ENCODE assay signal across 1 cellular context in the genomic region with DNA sequence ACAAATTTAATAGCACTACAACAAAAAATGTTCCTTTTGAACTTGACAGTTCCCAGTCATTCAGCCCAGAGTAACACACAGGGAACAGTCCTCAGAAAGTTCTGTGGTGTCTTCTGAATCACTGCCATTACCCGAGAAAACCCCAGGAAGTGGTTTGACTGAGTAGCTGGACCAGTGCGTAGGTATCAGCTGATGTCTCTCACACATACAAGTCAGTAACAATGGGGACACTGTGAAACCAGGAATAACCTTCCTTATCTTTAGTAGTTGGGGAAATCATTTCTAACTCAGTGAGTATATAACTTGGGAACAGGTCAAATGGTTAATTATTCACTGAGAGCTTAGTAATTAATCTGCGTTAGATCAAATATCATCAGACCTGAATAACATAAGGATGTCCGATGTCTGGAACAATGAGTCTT.
TF ChIP-seq lines count a peak whose summit lies in the region.

No MANE protein-coding gene starts in this region.

TF ChIP-seq in GM23338, 12 proteins besides CTCF, POLR2A, EP300 and RAD21 (continued from another document):
- TF ChIP-seq, protein P1, sequence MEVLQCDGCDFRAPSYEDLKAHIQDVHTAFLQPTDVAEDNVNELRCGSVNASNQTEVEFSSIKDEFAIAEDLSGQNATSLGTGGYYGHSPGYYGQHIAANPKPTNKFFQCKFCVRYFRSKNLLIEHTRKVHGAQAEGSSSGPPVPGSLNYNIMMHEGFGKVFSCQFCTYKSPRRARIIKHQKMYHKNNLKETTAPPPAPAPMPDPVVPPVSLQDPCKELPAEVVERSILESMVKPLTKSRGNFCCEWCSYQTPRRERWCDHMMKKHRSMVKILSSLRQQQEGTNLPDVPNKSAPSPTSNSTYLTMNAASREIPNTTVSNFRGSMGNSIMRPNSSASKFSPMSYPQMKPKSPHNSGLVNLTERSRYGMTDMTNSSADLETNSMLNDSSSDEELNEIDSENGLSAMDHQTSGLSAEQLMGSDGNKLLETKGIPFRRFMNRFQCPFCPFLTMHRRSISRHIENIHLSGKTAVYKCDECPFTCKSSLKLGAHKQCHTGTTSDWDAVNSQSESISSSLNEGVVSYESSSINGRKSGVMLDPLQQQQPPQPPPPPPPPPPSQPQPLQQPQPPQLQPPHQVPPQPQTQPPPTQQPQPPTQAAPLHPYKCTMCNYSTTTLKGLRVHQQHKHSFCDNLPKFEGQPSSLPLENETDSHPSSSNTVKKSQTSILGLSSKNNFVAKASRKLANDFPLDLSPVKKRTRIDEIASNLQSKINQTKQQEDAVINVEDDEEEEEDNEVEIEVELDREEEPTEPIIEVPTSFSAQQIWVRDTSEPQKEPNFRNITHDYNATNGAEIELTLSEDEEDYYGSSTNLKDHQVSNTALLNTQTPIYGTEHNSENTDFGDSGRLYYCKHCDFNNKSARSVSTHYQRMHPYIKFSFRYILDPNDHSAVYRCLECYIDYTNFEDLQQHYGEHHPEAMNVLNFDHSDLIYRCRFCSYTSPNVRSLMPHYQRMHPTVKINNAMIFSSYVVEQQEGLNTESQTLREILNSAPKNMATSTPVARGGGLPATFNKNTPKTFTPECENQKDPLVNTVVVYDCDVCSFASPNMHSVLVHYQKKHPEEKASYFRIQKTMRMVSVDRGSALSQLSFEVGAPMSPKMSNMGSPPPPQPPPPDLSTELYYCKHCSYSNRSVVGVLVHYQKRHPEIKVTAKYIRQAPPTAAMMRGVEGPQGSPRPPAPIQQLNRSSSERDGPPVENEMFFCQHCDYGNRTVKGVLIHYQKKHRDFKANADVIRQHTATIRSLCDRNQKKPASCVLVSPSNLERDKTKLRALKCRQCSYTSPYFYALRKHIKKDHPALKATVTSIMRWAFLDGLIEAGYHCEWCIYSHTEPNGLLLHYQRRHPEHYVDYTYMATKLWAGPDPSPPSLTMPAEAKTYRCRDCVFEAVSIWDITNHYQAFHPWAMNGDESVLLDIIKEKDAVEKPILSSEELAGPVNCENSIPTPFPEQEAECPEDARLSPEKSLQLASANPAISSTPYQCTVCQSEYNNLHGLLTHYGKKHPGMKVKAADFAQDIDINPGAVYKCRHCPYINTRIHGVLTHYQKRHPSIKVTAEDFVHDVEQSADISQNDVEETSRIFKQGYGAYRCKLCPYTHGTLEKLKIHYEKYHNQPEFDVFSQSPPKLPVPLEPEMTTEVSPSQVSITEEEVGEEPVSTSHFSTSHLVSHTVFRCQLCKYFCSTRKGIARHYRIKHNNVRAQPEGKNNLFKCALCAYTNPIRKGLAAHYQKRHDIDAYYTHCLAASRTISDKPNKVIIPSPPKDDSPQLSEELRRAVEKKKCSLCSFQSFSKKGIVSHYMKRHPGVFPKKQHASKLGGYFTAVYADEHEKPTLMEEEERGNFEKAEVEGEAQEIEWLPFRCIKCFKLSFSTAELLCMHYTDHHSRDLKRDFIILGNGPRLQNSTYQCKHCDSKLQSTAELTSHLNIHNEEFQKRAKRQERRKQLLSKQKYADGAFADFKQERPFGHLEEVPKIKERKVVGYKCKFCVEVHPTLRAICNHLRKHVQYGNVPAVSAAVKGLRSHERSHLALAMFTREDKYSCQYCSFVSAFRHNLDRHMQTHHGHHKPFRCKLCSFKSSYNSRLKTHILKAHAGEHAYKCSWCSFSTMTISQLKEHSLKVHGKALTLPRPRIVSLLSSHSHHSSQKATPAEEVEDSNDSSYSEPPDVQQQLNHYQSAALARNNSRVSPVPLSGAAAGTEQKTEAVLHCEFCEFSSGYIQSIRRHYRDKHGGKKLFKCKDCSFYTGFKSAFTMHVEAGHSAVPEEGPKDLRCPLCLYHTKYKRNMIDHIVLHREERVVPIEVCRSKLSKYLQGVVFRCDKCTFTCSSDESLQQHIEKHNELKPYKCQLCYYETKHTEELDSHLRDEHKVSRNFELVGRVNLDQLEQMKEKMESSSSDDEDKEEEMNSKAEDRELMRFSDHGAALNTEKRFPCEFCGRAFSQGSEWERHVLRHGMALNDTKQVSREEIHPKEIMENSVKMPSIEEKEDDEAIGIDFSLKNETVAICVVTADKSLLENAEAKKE (CRISPR knock-in tag; IDR thresholded peaks at IDR 0.05) = no peak
- TF ChIP-seq ZNF114 (CRISPR knock-in tag; IDR thresholded peaks at IDR 0.05) (no peak), JUNB (IDR thresholded peaks at IDR 0.05; ENCODE audit: unreplicated experiment) (no peak)
- TF ChIP-seq, protein P2, sequence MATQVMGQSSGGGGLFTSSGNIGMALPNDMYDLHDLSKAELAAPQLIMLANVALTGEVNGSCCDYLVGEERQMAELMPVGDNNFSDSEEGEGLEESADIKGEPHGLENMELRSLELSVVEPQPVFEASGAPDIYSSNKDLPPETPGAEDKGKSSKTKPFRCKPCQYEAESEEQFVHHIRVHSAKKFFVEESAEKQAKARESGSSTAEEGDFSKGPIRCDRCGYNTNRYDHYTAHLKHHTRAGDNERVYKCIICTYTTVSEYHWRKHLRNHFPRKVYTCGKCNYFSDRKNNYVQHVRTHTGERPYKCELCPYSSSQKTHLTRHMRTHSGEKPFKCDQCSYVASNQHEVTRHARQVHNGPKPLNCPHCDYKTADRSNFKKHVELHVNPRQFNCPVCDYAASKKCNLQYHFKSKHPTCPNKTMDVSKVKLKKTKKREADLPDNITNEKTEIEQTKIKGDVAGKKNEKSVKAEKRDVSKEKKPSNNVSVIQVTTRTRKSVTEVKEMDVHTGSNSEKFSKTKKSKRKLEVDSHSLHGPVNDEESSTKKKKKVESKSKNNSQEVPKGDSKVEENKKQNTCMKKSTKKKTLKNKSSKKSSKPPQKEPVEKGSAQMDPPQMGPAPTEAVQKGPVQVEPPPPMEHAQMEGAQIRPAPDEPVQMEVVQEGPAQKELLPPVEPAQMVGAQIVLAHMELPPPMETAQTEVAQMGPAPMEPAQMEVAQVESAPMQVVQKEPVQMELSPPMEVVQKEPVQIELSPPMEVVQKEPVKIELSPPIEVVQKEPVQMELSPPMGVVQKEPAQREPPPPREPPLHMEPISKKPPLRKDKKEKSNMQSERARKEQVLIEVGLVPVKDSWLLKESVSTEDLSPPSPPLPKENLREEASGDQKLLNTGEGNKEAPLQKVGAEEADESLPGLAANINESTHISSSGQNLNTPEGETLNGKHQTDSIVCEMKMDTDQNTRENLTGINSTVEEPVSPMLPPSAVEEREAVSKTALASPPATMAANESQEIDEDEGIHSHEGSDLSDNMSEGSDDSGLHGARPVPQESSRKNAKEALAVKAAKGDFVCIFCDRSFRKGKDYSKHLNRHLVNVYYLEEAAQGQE (IDR thresholded peaks at IDR 0.05; ENCODE audit: unreplicated experiment) = no peak
